In genomic region chr1:74161494-74161893, GRCh38 we compare ENCODE assay signal across 23 cellular contexts. TPM values are rescaled to one million over a fixed set of nuclear protein-coding genes. Genes with fewer than 3 reads are reported as not detected.
DNase-seq lines count a peak whose midpoint lies in the region; ATAC-seq, FAIRE-seq and TF ChIP-seq lines count a peak whose summit lies in the region.
"Had no signal": no experiment of that assay in that cellular context is flagged by ENCODE, and none has a peak within 500 bp of the region (broad histone marks: within the 10 kb centered on the region; RNA-seq: fewer than 3 reads in every experiment).

No MANE protein-coding gene starts in this region.

- no peak overlapping the region for H3K27ac Mint-ChIP-seq in WTC11
- H3K27ac Mint-ChIP-seq: CD8-positive, alpha-beta T cell; H9 had no signal

- POLR2A ChIA-PET in WTC11 (lab: Charles Lee): no interaction called here

- H3K27ac ChIP-seq in small intestine (ENCODE audit: low read depth in 1 of 2, low read length in 1 of 2): no peak overlapping the region
- H3K27ac ChIP-seq: BLaER1 had no signal

- TF ChIP-seq CTCF in WTC11 (IDR thresholded peaks at IDR 0.05): no peak

- H3K36me3 ChIP-seq in small intestine (ENCODE audit: control insufficient read depth in 2 of 2, insufficient read depth in 2 of 2, low read length in 2 of 2): no peaks in the 10 kb centered on the region
- H3K36me3 ChIP-seq: BLaER1 had no signal

- no peaks in the 10 kb centered on the region for H3K27me3 Mint-ChIP-seq in WTC11 (ENCODE audit: low read depth)

- no peak overlapping the region for H3K4me3 ChIP-seq in small intestine (ENCODE audit: low read depth in 1 of 2, low read length in 2 of 2)
- H3K4me3 ChIP-seq: BLaER1, GM12878 had no signal

- H3K4me1 ChIP-seq in small intestine (ENCODE audit: control insufficient read depth in 2 of 2, insufficient read depth in 1 of 2, low read depth in 1 of 2, low read length in 1 of 2): no peaks in the 10 kb centered on the region
- H3K4me1 ChIP-seq: BLaER1 had no signal

- H3K9me3 Mint-ChIP-seq in WTC11: no peaks in the 10 kb centered on the region
- H3K9me3 Mint-ChIP-seq: CD8-positive, alpha-beta T cell; H9 had no signal

- DNase-seq in HCEC 1CT (peak; percentile 39), amniotic stem cell (lab: John Stamatoyannopoulos, UW) (peak; percentile 25), fibroblast of gingiva (ENCODE audit: low read depth) (peak; percentile 48), renal cortical epithelial cell (ENCODE audit: low read depth) (peak; percentile 31), small intestine (no peak), WTC11 (ENCODE audit: low spot score) (no peak), putamen (ENCODE audit: low spot score) (no peak), Right ventricle myocardium inferior (ENCODE audit: missing footprints) (no peak)
- DNase-seq: CD8-positive, alpha-beta T cell; DMS79; GDM1; H9; MV-4-11; NCI-H1417; NCI-H187 treated with DMSO at 0.1 percent for 48 hours; NCI-H69; SHP77 had no signal

- no peaks in the 10 kb centered on the region for H3K4me1 Mint-ChIP-seq in WTC11
- H3K4me1 Mint-ChIP-seq: H9 had no signal

- CTCF ChIA-PET in WTC11 (lab: Charles Lee): no interaction called here

- no peaks in the 10 kb centered on the region for H3K36me3 Mint-ChIP-seq in WTC11
- H3K36me3 Mint-ChIP-seq: CD8-positive, alpha-beta T cell had no signal

- H3K4me3 Mint-ChIP-seq in WTC11: no peak overlapping the region
- H3K4me3 Mint-ChIP-seq: CD8-positive, alpha-beta T cell; H9 had no signal

- FAIRE-seq in small intestine (lab: Jason Lieb, UNC): no peak
- FAIRE-seq: D721Med, GM12878, GM18507, RCC 7860 had no signal

- no peak for ATAC-seq in WTC11
- ATAC-seq in Right ventricle myocardium inferior: no peak
- ATAC-seq: CD8-positive, alpha-beta T cell; GM12878; SK-N-SH treated with all-trans-retinoic acid at 6 μM for 48 hours had no signal

- intact Hi-C loops in Right ventricle myocardium inferior (cut with DNase I): no loop called here

- no peaks in the 10 kb centered on the region for H3K9me3 ChIP-seq in small intestine (ENCODE audit: control insufficient read depth, low read depth)
- H3K9me3 ChIP-seq: BLaER1 had no signal

- no peaks in the 10 kb centered on the region for H3K27me3 ChIP-seq in small intestine (ENCODE audit: control insufficient read depth in 2 of 2, insufficient read depth in 2 of 2, low read length in 2 of 2)
- H3K27me3 ChIP-seq: BLaER1 had no signal

TF ChIP-seq in WTC11, 78 proteins besides CTCF, POLR2A, EP300 and RAD21:
- TF ChIP-seq ATF2 (CRISPR knock-in tag; IDR thresholded peaks at IDR 0.05; ENCODE audit: borderline replicate concordance, low read depth): no peak
- TF ChIP-seq SMAD4 (CRISPR knock-in tag; IDR thresholded peaks at IDR 0.05): no peak
- TF ChIP-seq NR1H2 (CRISPR knock-in tag; IDR thresholded peaks at IDR 0.05): no peak
- TF ChIP-seq CDX4 (CRISPR knock-in tag; IDR thresholded peaks at IDR 0.05; ENCODE audit: borderline replicate concordance): no peak
- TF ChIP-seq RELA (CRISPR knock-in tag; IDR thresholded peaks at IDR 0.05; ENCODE audit: borderline replicate concordance): no peak
- no peak for TF ChIP-seq NFATC4 (CRISPR knock-in tag; IDR thresholded peaks at IDR 0.05)
- TF ChIP-seq NR2C2 (CRISPR knock-in tag; IDR thresholded peaks at IDR 0.05): no peak
- no peak for TF ChIP-seq ZSCAN18 (CRISPR knock-in tag; IDR thresholded peaks at IDR 0.05)
- TF ChIP-seq FOXK1 (CRISPR knock-in tag; IDR thresholded peaks at IDR 0.05): no peak
- no peak for TF ChIP-seq SOX15 (CRISPR knock-in tag; IDR thresholded peaks at IDR 0.05)
- no peak for TF ChIP-seq ZNF425 (CRISPR knock-in tag; conservative IDR thresholded peaks at IDR 0.05)
- TF ChIP-seq ESRRA (CRISPR knock-in tag; IDR thresholded peaks at IDR 0.05; ENCODE audit: borderline replicate concordance): no peak
- TF ChIP-seq ZNF121 (CRISPR knock-in tag; IDR thresholded peaks at IDR 0.05): no peak
- no peak for TF ChIP-seq NR3C1 (CRISPR knock-in tag; conservative IDR thresholded peaks at IDR 0.05; ENCODE audit: low read depth)
- no peak for TF ChIP-seq JAZF1 (CRISPR knock-in tag; IDR thresholded peaks at IDR 0.05)
- TF ChIP-seq STAT6 (CRISPR knock-in tag; conservative IDR thresholded peaks at IDR 0.05; ENCODE audit: low read depth): no peak
- no peak for TF ChIP-seq USF1 (CRISPR knock-in tag; IDR thresholded peaks at IDR 0.05)

RNA-seq across cellular contexts. Expression of gene LRRIQ3, which starts 36.5 kb away (rescaled TPM):
- total RNA-seq in renal cortical epithelial cell (0.17 and 2.5 TPM in 2 replicates), WTC11 (2021) (0.21 to 1.1 TPM (median 0.46 TPM) in 3 replicates), Right ventricle myocardium inferior (0.49 TPM)
- polyA plus RNA-seq in small intestine: under 1 TPM; 0.22 to 0.39 (median 0.27) TPM
- total RNA-seq: CD8-positive, alpha-beta T cell had no signal

RNA-seq across cellular contexts. Expression of gene FPGT, which starts 36.5 kb away (rescaled TPM):
- total RNA-seq in renal cortical epithelial cell: 7.6 and 19.3 TPM in 2 replicates
- 10 to 100 TPM in 1 of 3 donors, 1 to 10 TPM in 2; 6.8 to 13.0 (median 8.6) TPM for polyA plus RNA-seq in small intestine
- total RNA-seq in WTC11 (2021): 3.9 to 5.0 TPM (median 4.7 TPM) in 3 replicates
- total RNA-seq in Right ventricle myocardium inferior: 11.6 TPM

Comparison
In these comparisons a context has a peak if more than half of its experiments do, and no peak if none do; other contexts are left out.
1. DNase-seq: peak in HCEC 1CT (single experiment), amniotic stem cell (single experiment), fibroblast of gingiva (single experiment) and renal cortical epithelial cell (single experiment); none in small intestine (single experiment), WTC11 (single experiment), putamen (single experiment) and Right ventricle myocardium inferior (single experiment).